In genomic region chr9:135302329-135303279, GRCh38 we compare ENCODE assay signal across 22 cellular contexts.
"Had no signal": no experiment of that assay in that cellular context is flagged by ENCODE, and none has a peak within 500 bp of the region (broad histone marks: within the 10 kb centered on the region; RNA-seq: fewer than 3 reads in every experiment).

No MANE protein-coding gene starts in this region.

- H3K4me3 ChIP-seq: prostate gland, skin epidermis, transverse colon had no signal

- ATAC-seq: activated naive CD4-positive, alpha-beta T cell treated with anti-CD3 and anti-CD28 coated beads, Interleukin-2, amount 50 U/mL, for 72 hours; activated T-cell treated with anti-CD3 and anti-CD28 coated beads, Interleukin-2, amount 50 U/mL, for 4 hours; natural killer cell treated with Interleukin-12 subunit alpha and Interleukin-12 subunit beta and Interleukin-15 and Interleukin-18, amount 100 ng/mL, for 72 hours; right cardiac atrium; stimulated activated naive CD8-positive, alpha-beta T cell treated with anti-CD3 and anti-CD28 coated beads, Interleukin-15, Interleukin-2, amounts not matched to agents 100 U/mL and 50 U/mL, for 24 hours; T-cell had no signal

- H3K4me1 ChIP-seq: prostate gland, transverse colon had no signal

- H3K27ac ChIP-seq: prostate gland, skin epidermis, transverse colon had no signal

- H3K9me3 ChIP-seq: prostate gland, transverse colon had no signal

- DNase-seq: activated CD4-positive, alpha-beta T cell treated with anti-CD3 and anti-CD28 coated beads, Interleukin-2, amount 10 ng/mL, durations not matched to agents 7 days and 5 days; activated gamma-delta T cell; activated T-cell treated with anti-CD3 and anti-CD28 coated beads, Interleukin-2, amount 50 U/mL, for 4 hours; caudate nucleus; cortex of kidney; effector CD4-positive, alpha-beta T cell; foreskin fibroblast; hypothalamus; kidney glomerular epithelial cell; mesendoderm; nucleus accumbens; right cardiac atrium; stimulated activated CD4-positive, alpha-beta T cell treated with anti-CD3 and anti-CD28 coated beads, Interleukin-4, amount 100 ng/mL, for 4 hours; stimulated activated CD8-positive, alpha-beta memory T cell treated with anti-CD3 and anti-CD28 coated beads, Interleukin-4, amount 100 ng/mL, for 48 hours; stimulated activated naive CD8-positive, alpha-beta T cell treated with anti-CD3 and anti-CD28 coated beads, Interleukin-15, Interleukin-2, amounts not matched to agents 100 U/mL and 50 U/mL, for 24 hours; T-cell; T-helper 9 cell; transverse colon had no signal

- H3K36me3 ChIP-seq: prostate gland, transverse colon had no signal
